In genomic region chr1:8825985-8826481, GRCh38 we compare ENCODE assay signal across 14 cellular contexts. TPM values are rescaled to one million over a fixed set of nuclear protein-coding genes. Genes with fewer than 3 reads are reported as not detected.
DNase-seq lines count a peak whose midpoint lies in the region; ATAC-seq and TF ChIP-seq lines count a peak whose summit lies in the region.
"Had no signal": no experiment of that assay in that cellular context is flagged by ENCODE, and none has a peak within 500 bp of the region (broad histone marks: within the 10 kb centered on the region; RNA-seq: fewer than 3 reads in every experiment).

No MANE protein-coding gene starts in this region.

- DNase-seq in GM04503 (ENCODE audit: low read depth) = peak; percentile 89
- DNase-seq in SJSA1 (ENCODE audit: low read depth in 1 of 2, low spot score in 2 of 2) = peak in 1 of 2 experiments; percentile 19
- DNase-seq in left cardiac atrium = peak; percentile 55
- no peak for DNase-seq in progenitor cell of endocrine pancreas (ENCODE audit: low spot score, unreplicated experiment)
- DNase-seq in NCI-H82 (lab: John Stamatoyannopoulos, UW) = no peak
- no peak for DNase-seq in middle frontal gyrus (ENCODE audit: extremely low spot score, low spot score)
- no peak for DNase-seq in T-helper 9 cell
- DNase-seq: activated CD4-positive, alpha-beta T cell treated with anti-CD3 and anti-CD28 coated beads, Interleukin-2, amount 50 U/mL, for 48 hours; DMS 273 treated with DMSO at 0.1 percent for 48 hours; lower lobe of right lung; NCI-H510A; small intestine had no signal

- no peaks in the 10 kb centered on the region for H3K36me3 Mint-ChIP-seq in progenitor cell of endocrine pancreas (ENCODE audit: insufficient read depth)

- peak overlapping the region; percentile 37 for H3K27ac Mint-ChIP-seq in progenitor cell of endocrine pancreas

- no peaks in the 10 kb centered on the region for H3K9me3 ChIP-seq in SJSA1 (replicated peaks)
- H3K9me3 ChIP-seq: lower lobe of right lung had no signal

- no peaks in the 10 kb centered on the region for H3K9me3 Mint-ChIP-seq in progenitor cell of endocrine pancreas (ENCODE audit: low read depth)

- H3K27me3 ChIP-seq in SJSA1 (replicated peaks) = no peaks in the 10 kb centered on the region

- H3K27ac ChIP-seq in SJSA1 = peak overlapping the region; percentile 16; the same call in 1 of the 2 replicates
- H3K27ac ChIP-seq: lower lobe of right lung, SK-N-MC had no signal

- ATAC-seq in left cardiac atrium (peak in 1 of 2 donors; percentile 55), HG03457 (IDR thresholded peaks at IDR 0.05; ENCODE audit: unreplicated experiment) (no peak)

- no peaks in the 10 kb centered on the region for H3K27me3 Mint-ChIP-seq in progenitor cell of endocrine pancreas

- no peaks in the 10 kb centered on the region for H3K36me3 ChIP-seq in SJSA1
- H3K36me3 ChIP-seq: lower lobe of right lung had no signal

- H3K4me3 ChIP-seq in SJSA1 = no peak overlapping the region
- H3K4me3 ChIP-seq: lower lobe of right lung, SK-N-MC had no signal

- TF ChIP-seq CTCF in progenitor cell of endocrine pancreas (IDR thresholded peaks at IDR 0.05; ENCODE audit: unreplicated experiment) = no peak

- no peak overlapping the region for H3K4me3 Mint-ChIP-seq in progenitor cell of endocrine pancreas (ENCODE audit: low read depth)

- H3K4me1 ChIP-seq in SJSA1 (replicated peaks) = peaks cover 43% of the 10 kb centered on the region

- intact Hi-C loops in left cardiac atrium (cut with DNase I) = no loop called here

- peaks cover 27% of the 10 kb centered on the region for H3K4me1 Mint-ChIP-seq in progenitor cell of endocrine pancreas (ENCODE audit: low read depth)

RNA-seq across cellular contexts. Expression of gene RERE, which starts 8.6 kb away (rescaled TPM):
- total RNA-seq in SJSA1 (2014; rRNA removed; shearing (Covaris generic)) = 15.7 and 25.4 TPM in 2 replicates
- total RNA-seq in left cardiac atrium = 100 to 1,000 TPM; 128 to 162 TPM
- total RNA-seq in progenitor cell of endocrine pancreas = 308 and 329 TPM in 2 replicates

RNA-seq across cellular contexts. Expression of gene ENO1, which starts 52.5 kb away (rescaled TPM):
- total RNA-seq in SJSA1 (2014; rRNA removed; shearing (Covaris generic)) = 2,197 and 2,590 TPM in 2 replicates
- total RNA-seq in left cardiac atrium = 100 to 1,000 TPM; 242 to 476 TPM
- 444 and 493 TPM in 2 replicates for total RNA-seq in progenitor cell of endocrine pancreas

Comparison
In these comparisons a context has a peak if more than half of its experiments do, and no peak if none do; other contexts are left out.
1. DNase-seq: peak in GM04503 (single experiment) and left cardiac atrium (single experiment); none in progenitor cell of endocrine pancreas (single experiment), NCI-H82 (single experiment), middle frontal gyrus (single experiment) and T-helper 9 cell (single experiment).